ENCODE assay signal across 1 cellular context in genomic region chr6:167307342-167307955, GRCh38.
TF ChIP-seq lines count a peak whose summit lies in the region.

No MANE protein-coding gene starts in this region.

TF ChIP-seq in HepG2, 621 proteins besides CTCF, POLR2A, EP300 and RAD21 (continues in another document):
- TF ChIP-seq ZNF577 (CRISPR knock-in tag; IDR thresholded peaks at IDR 0.05; ENCODE audit: borderline replicate concordance, low read depth): no peak
- no peak for TF ChIP-seq ZSCAN12 (CRISPR knock-in tag; IDR thresholded peaks at IDR 0.05)
- TF ChIP-seq, protein P1, sequence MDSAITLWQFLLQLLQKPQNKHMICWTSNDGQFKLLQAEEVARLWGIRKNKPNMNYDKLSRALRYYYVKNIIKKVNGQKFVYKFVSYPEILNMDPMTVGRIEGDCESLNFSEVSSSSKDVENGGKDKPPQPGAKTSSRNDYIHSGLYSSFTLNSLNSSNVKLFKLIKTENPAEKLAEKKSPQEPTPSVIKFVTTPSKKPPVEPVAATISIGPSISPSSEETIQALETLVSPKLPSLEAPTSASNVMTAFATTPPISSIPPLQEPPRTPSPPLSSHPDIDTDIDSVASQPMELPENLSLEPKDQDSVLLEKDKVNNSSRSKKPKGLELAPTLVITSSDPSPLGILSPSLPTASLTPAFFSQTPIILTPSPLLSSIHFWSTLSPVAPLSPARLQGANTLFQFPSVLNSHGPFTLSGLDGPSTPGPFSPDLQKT (CRISPR knock-in tag; IDR thresholded peaks at IDR 0.05; ENCODE audit: borderline replicate concordance): no peak
- no peak for TF ChIP-seq ZNF232 (CRISPR knock-in tag; IDR thresholded peaks at IDR 0.05; ENCODE audit: borderline replicate concordance)
- TF ChIP-seq BCL3 (CRISPR knock-in tag; IDR thresholded peaks at IDR 0.05): peak; percentile 72; the same call in 1 of the 2 replicates
- no peak for TF ChIP-seq ZSCAN31 (CRISPR knock-in tag; IDR thresholded peaks at IDR 0.05; ENCODE audit: low read depth)
- 0 out of 2 replicates have a peak, but pooled peaks have one; percentile 29 for TF ChIP-seq ZNF547 (CRISPR knock-in tag; IDR thresholded peaks at IDR 0.05)
- no peak for TF ChIP-seq GMEB2 (CRISPR knock-in tag; IDR thresholded peaks at IDR 0.05; ENCODE audit: low read depth)
- TF ChIP-seq ZNF407 (CRISPR knock-in tag; IDR thresholded peaks at IDR 0.05; ENCODE audit: not compliant biosample characterization): no peak
- TF ChIP-seq E2F2 (CRISPR knock-in tag; IDR thresholded peaks at IDR 0.05; ENCODE audit: borderline replicate concordance): no peak
- no peak for TF ChIP-seq ZUFSP (CRISPR knock-in tag; IDR thresholded peaks at IDR 0.05; ENCODE audit: borderline replicate concordance)
- TF ChIP-seq DNMT1 (CRISPR knock-in tag; IDR thresholded peaks at IDR 0.05): no peak
- TF ChIP-seq ZBTB26 (CRISPR knock-in tag; IDR thresholded peaks at IDR 0.05; ENCODE audit: borderline replicate concordance): peak; percentile 86
- TF ChIP-seq SAFB2 (CRISPR knock-in tag; IDR thresholded peaks at IDR 0.05; ENCODE audit: borderline replicate concordance, low read depth): no peak
- TF ChIP-seq AGO1 (IDR thresholded peaks at IDR 0.05; ENCODE audit: low read depth, low read length, poor library complexity, severe bottlenecking): peak; percentile 13
- no peak for TF ChIP-seq RCOR2 (CRISPR knock-in tag; IDR thresholded peaks at IDR 0.05)
- no peak for TF ChIP-seq ZNF44 (CRISPR knock-in tag; IDR thresholded peaks at IDR 0.05)
- no peak for TF ChIP-seq CSRNP2 (CRISPR knock-in tag; conservative IDR thresholded peaks at IDR 0.05; ENCODE audit: low read depth)
- TF ChIP-seq ZSCAN25 (CRISPR knock-in tag; IDR thresholded peaks at IDR 0.05): 0 out of 2 replicates have a peak, but pooled peaks have one; percentile 25
- TF ChIP-seq SP4 (CRISPR knock-in tag; IDR thresholded peaks at IDR 0.05): no peak
- no peak for TF ChIP-seq AHR (CRISPR knock-in tag; IDR thresholded peaks at IDR 0.05)
- no peak for TF ChIP-seq SIN3A (IDR thresholded peaks at IDR 0.05; ENCODE audit: borderline replicate concordance, low read depth, low read length)
- TF ChIP-seq LBX2 (CRISPR knock-in tag; IDR thresholded peaks at IDR 0.05; ENCODE audit: borderline replicate concordance): no peak
- TF ChIP-seq TCF7 (IDR thresholded peaks at IDR 0.05; ENCODE audit: low read depth): no peak
- no peak for TF ChIP-seq HIC2 (CRISPR knock-in tag; IDR thresholded peaks at IDR 0.05; ENCODE audit: low read depth)
- TF ChIP-seq THAP8 (CRISPR knock-in tag; IDR thresholded peaks at IDR 0.05; ENCODE audit: borderline replicate concordance): no peak
- TF ChIP-seq ZNF569 (CRISPR knock-in tag; IDR thresholded peaks at IDR 0.05; ENCODE audit: borderline replicate concordance): no peak
- no peak for TF ChIP-seq MTF1 (CRISPR knock-in tag; IDR thresholded peaks at IDR 0.05)
- no peak for TF ChIP-seq ZC3H4 (CRISPR knock-in tag; IDR thresholded peaks at IDR 0.05; ENCODE audit: borderline replicate concordance)
- no peak for TF ChIP-seq ZNF30 (CRISPR knock-in tag; IDR thresholded peaks at IDR 0.05)
- TF ChIP-seq MTA1 (CRISPR knock-in tag; IDR thresholded peaks at IDR 0.05; ENCODE audit: borderline replicate concordance): no peak
- no peak for TF ChIP-seq ZNF570 (CRISPR knock-in tag; IDR thresholded peaks at IDR 0.05; ENCODE audit: borderline replicate concordance)
- TF ChIP-seq, protein P2, sequence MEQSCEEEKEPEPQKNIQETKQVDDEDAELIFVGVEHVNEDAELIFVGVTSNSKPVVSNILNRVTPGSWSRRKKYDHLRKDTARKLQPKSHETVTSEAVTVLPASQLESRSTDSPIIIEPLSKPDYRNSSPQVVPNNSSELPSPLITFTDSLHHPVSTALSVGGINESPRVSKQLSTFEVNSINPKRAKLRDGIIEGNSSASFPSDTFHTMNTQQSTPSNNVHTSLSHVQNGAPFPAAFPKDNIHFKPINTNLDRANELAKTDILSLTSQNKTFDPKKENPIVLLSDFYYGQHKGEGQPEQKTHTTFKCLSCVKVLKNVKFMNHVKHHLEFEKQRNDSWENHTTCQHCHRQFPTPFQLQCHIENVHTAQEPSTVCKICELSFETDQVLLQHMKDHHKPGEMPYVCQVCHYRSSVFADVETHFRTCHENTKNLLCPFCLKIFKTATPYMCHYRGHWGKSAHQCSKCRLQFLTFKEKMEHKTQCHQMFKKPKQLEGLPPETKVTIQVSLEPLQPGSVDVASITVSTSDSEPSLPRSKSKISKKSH (CRISPR knock-in tag; IDR thresholded peaks at IDR 0.05; ENCODE audit: borderline replicate concordance): no peak
